Comparison of ENCODE assay signal across 9 cellular contexts in the genomic region with DNA sequence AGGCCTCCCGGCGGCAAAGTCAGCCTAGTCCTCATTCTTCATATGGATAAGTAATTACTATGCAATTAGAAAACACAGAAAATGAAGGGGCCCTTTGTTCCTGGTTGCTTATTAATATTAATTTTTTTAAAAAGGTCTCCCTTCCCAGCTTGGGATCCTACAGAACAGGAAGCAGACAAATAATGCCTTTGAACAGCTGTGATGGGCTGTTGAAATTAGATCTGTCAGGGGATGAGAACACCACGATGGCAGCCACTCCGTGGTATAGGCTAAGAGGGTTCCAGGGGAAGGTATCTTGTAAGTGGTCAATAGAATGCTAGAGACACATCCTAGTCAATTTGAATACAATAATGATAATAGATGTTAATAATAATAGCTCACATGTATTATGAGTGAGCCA.
DNase-seq lines count a peak whose midpoint lies in the region; ATAC-seq, FAIRE-seq and TF ChIP-seq lines count a peak whose summit lies in the region.
"Had no signal": no experiment of that assay in that cellular context is flagged by ENCODE, and none has a peak within 500 bp of the region (broad histone marks: within the 10 kb centered on the region; RNA-seq: fewer than 3 reads in every experiment).

No MANE protein-coding gene starts in this region.

- peak overlapping the region in 1 of 2 experiments; percentile 11 for H3K18ac ChIP-seq in mesenchymal stem cell (ENCODE audit: low read depth in 1 of 2, low read length in 2 of 2)

- WGBS in mesenchymal stem cell, result 86% methylated on average over 2 of the region's 4 CpGs

- H3K4me3 ChIP-seq in right atrium auricular region (no peak overlapping the region), SU-DHL-6 (ENCODE audit: insufficient read depth, low read length, poor library complexity, severe bottlenecking) (no peak overlapping the region), mesenchymal stem cell (ENCODE audit: insufficient read depth in 1 of 2, low read depth in 1 of 2, low read length in 2 of 2) (no peak overlapping the region)

- peaks cover 0 to 24% of the 10 kb centered on the region in 2 donors for H3K4me1 ChIP-seq in right atrium auricular region
- peaks cover 12% of the 10 kb centered on the region for H3K4me1 ChIP-seq in mesenchymal stem cell (ENCODE audit: control insufficient read depth, insufficient read depth, low read depth, low read length)

- H3K36me3 ChIP-seq in right atrium auricular region, result no peaks in the 10 kb centered on the region
- no peaks in the 10 kb centered on the region for H3K36me3 ChIP-seq in SU-DHL-6 (ENCODE audit: low read length)
- peaks cover 0 to 3% of the 10 kb centered on the region in 2 experiments for H3K36me3 ChIP-seq in mesenchymal stem cell (ENCODE audit: control insufficient read depth in 1 of 2, insufficient read depth in 2 of 2, low read depth in 1 of 2, low read length in 2 of 2)

- no peak overlapping the region for H2AFZ ChIP-seq in SU-DHL-6 (ENCODE audit: low read depth, low read length, severe bottlenecking)
- H2AFZ ChIP-seq in mesenchymal stem cell (ENCODE audit: low read depth, low read length), result no peak overlapping the region

- no peaks in the 10 kb centered on the region for H3K79me2 ChIP-seq in SU-DHL-6 (ENCODE audit: insufficient read depth, low read length)

- H4K91ac ChIP-seq in mesenchymal stem cell (ENCODE audit: low read length), result no peak overlapping the region

- H4K8ac ChIP-seq in mesenchymal stem cell (ENCODE audit: low read length), result no peak overlapping the region

- no peak overlapping the region for H3K23ac ChIP-seq in mesenchymal stem cell (ENCODE audit: low read length in 2 of 2)

- no peaks in the 10 kb centered on the region for H3F3A ChIP-seq in SU-DHL-6 (ENCODE audit: insufficient read depth)

- no peaks in the 10 kb centered on the region for H4K20me1 ChIP-seq in SU-DHL-6 (ENCODE audit: low read depth, low read length)

- DNase-seq in right atrium auricular region (ENCODE audit: low spot score) (no peak), cardiac septum (ENCODE audit: low spot score) (no peak), mesenchymal stem cell (no peak), frontal cortex (ENCODE audit: low spot score in 2 of 2) (no peak), COLO668 (lab: John Stamatoyannopoulos, UW; ENCODE audit: unreplicated experiment) (no peak)
- DNase-seq: activated CD4-positive, alpha-beta T cell treated with anti-CD3 and anti-CD28 coated beads, Interleukin-2, amount 10 ng/mL, durations not matched to agents 7 days and 5 days had no signal

- H3K9ac ChIP-seq in SU-DHL-6 (ENCODE audit: low read length), result no peak overlapping the region
- H3K9ac ChIP-seq in mesenchymal stem cell (ENCODE audit: low read length), result peak overlapping the region; percentile 69

- H3K9me2 ChIP-seq in SU-DHL-6 (replicated peaks; ENCODE audit: insufficient read depth, low read length), result no peaks in the 10 kb centered on the region

- no peak overlapping the region for H2AK5ac ChIP-seq in mesenchymal stem cell (ENCODE audit: low read length, severe bottlenecking)

- H3K14ac ChIP-seq in mesenchymal stem cell (ENCODE audit: low read length in 2 of 2), result no peak overlapping the region

- H3K4me2 ChIP-seq in SU-DHL-6 (ENCODE audit: low read depth, low read length, poor library complexity, severe bottlenecking) (peak overlapping the region; percentile 54), mesenchymal stem cell (ENCODE audit: low read length, poor library complexity, severe bottlenecking) (no peak overlapping the region)

- ATAC-seq in GM19452 (IDR thresholded peaks at IDR 0.05; ENCODE audit: unreplicated experiment), result no peak
- no peak for ATAC-seq in HG03520 (IDR thresholded peaks at IDR 0.05; ENCODE audit: unreplicated experiment)

- H3K27ac ChIP-seq in right atrium auricular region (peak overlapping the region; percentile 84 to 89), SU-DHL-6 (ENCODE audit: low read depth, low read length) (no peak overlapping the region), mesenchymal stem cell (ENCODE audit: low read length, poor library complexity, severe bottlenecking) (peak overlapping the region; percentile 76)

- H2BK15ac ChIP-seq in mesenchymal stem cell (ENCODE audit: low read depth, poor library complexity, severe bottlenecking), result no peak overlapping the region

- peaks cover 5% of the 10 kb centered on the region for H3K79me1 ChIP-seq in mesenchymal stem cell (replicated peaks; ENCODE audit: low read length, poor library complexity, severe bottlenecking)

- no peak overlapping the region for H2BK5ac ChIP-seq in mesenchymal stem cell (ENCODE audit: low read depth, low read length, poor library complexity, severe bottlenecking)

- no peak overlapping the region for H2BK120ac ChIP-seq in mesenchymal stem cell (ENCODE audit: low read depth, low read length)

- no peaks in the 10 kb centered on the region for H3K9me3 ChIP-seq in right atrium auricular region
- H3K9me3 ChIP-seq in SU-DHL-6 (ENCODE audit: insufficient read depth, low read length), result no peaks in the 10 kb centered on the region
- H3K9me3 ChIP-seq in mesenchymal stem cell (ENCODE audit: control insufficient read depth, low read length), result no peaks in the 10 kb centered on the region

- TF ChIP-seq CTCF in right atrium auricular region (IDR thresholded peaks at IDR 0.05) (no peak), SU-DHL-6 (IDR thresholded peaks at IDR 0.05; ENCODE audit: insufficient read depth, low read length, poor library complexity, severe bottlenecking) (no peak)

- H2BK12ac ChIP-seq in mesenchymal stem cell (ENCODE audit: low read length in 2 of 2), result no peak overlapping the region

- H3K27me3 ChIP-seq in right atrium auricular region, result no peaks in the 10 kb centered on the region
- no peaks in the 10 kb centered on the region for H3K27me3 ChIP-seq in SU-DHL-6 (ENCODE audit: low read length)
- no peaks in the 10 kb centered on the region for H3K27me3 ChIP-seq in mesenchymal stem cell (ENCODE audit: control insufficient read depth in 1 of 2, insufficient read depth in 1 of 2, low read length in 2 of 2)

- H3K4ac ChIP-seq in mesenchymal stem cell (ENCODE audit: low read depth in 1 of 2, low read length in 2 of 2), result no peak overlapping the region

- no peak for FAIRE-seq in frontal cortex (lab: Jason Lieb, UNC)

- intact Hi-C loops in cardiac septum (cut with DNase I), result loop anchor here (2.0 to 10.0 kb wide), 2 partner anchors 39 to 333 kb away; no protein-coding TSS in a partner anchor
